In genomic region chr6:85966859-85967258, GRCh38 we compare ENCODE assay signal across 24 cellular contexts.
"Had no signal": no experiment of that assay in that cellular context is flagged by ENCODE, and none has a peak within 500 bp of the region (broad histone marks: within the 10 kb centered on the region; RNA-seq: fewer than 3 reads in every experiment).

No MANE protein-coding gene starts in this region.

- H3K27ac Mint-ChIP-seq: activated naive CD8-positive, alpha-beta T cell; brain; mesothelial cell of epicardium; naive B cell; nephron progenitor cell; stimulated activated effector memory CD8-positive, alpha-beta T cell treated with anti-CD3 and anti-CD28 coated beads, Interleukin-12 subunit alpha, Interleukin-12 subunit beta, amount 100 ng/mL, for 72 hours had no signal

- H3K27ac ChIP-seq: cardiac muscle cell, suprapubic skin, tibial nerve, WERI-Rb-1 had no signal

- H3K27me3 ChIP-seq: cardiac muscle cell, gastroesophageal sphincter, suprapubic skin, tibial nerve had no signal

- H3K36me3 Mint-ChIP-seq: activated naive CD8-positive, alpha-beta T cell; brain; mesothelial cell of epicardium; naive B cell; stimulated activated effector memory CD8-positive, alpha-beta T cell treated with anti-CD3 and anti-CD28 coated beads, Interleukin-12 subunit alpha, Interleukin-12 subunit beta, amount 100 ng/mL, for 72 hours had no signal

- ATAC-seq: activated CD4-positive, CD25-positive, alpha-beta regulatory T cell treated with anti-CD3 and anti-CD28 coated beads, Interleukin-2, amount 50 U/mL, for 24 hours; gastroesophageal sphincter; left cardiac atrium; right cardiac atrium; stimulated activated effector memory CD8-positive, alpha-beta T cell treated with anti-CD3 and anti-CD28 coated beads, Interleukin-12 subunit alpha, Interleukin-12 subunit beta, amount 100 ng/mL, for 72 hours had no signal

- H3K36me3 ChIP-seq: cardiac muscle cell, gastroesophageal sphincter, suprapubic skin, tibial nerve, WERI-Rb-1 had no signal

- H3K9me3 Mint-ChIP-seq: brain; mesothelial cell of epicardium; nephron progenitor cell; stimulated activated effector memory CD8-positive, alpha-beta T cell treated with anti-CD3 and anti-CD28 coated beads, Interleukin-12 subunit alpha, Interleukin-12 subunit beta, amount 100 ng/mL, for 72 hours had no signal

- H3K4me3 Mint-ChIP-seq: activated naive CD8-positive, alpha-beta T cell; brain; mesothelial cell of epicardium; naive B cell; nephron progenitor cell; stimulated activated effector memory CD8-positive, alpha-beta T cell treated with anti-CD3 and anti-CD28 coated beads, Interleukin-12 subunit alpha, Interleukin-12 subunit beta, amount 100 ng/mL, for 72 hours had no signal

- H3K4me1 ChIP-seq: suprapubic skin, tibial nerve had no signal

- H3K4me3 ChIP-seq: cardiac muscle cell, gastroesophageal sphincter, suprapubic skin, tibial nerve had no signal

- H3K9me3 ChIP-seq: gastroesophageal sphincter, suprapubic skin, tibial nerve had no signal

- DNase-seq: activated CD4-positive, alpha-beta T cell treated with anti-CD3 and anti-CD28 coated beads for 48 hours; activated CD4-positive, alpha-beta T cell treated with anti-CD3 and anti-CD28 coated beads, Interleukin-2, amount 50 U/mL, for 48 hours; activated CD8-positive, alpha-beta memory T cell treated with anti-CD3 and anti-CD28 coated beads for 24 hours; activated effector memory CD4-positive, alpha-beta T cell treated with Interleukin-2 at 50 U/mL for 16 hours; activated naive CD4-positive, alpha-beta T cell treated with Interleukin-2 at 50 U/mL for 16 hours; aorta; cortex of kidney; hippocampal formation; left cardiac atrium; mammary epithelial cell; naive B cell; nephron progenitor cell; right cardiac atrium; stimulated activated CD4-positive, alpha-beta T cell treated with anti-CD3 and anti-CD28 coated beads, Interleukin-4, amount 100 ng/mL, for 24 hours; WERI-Rb-1 had no signal

- H3K4me1 Mint-ChIP-seq: brain; naive B cell; nephron progenitor cell; stimulated activated effector memory CD8-positive, alpha-beta T cell treated with anti-CD3 and anti-CD28 coated beads, Interleukin-12 subunit alpha, Interleukin-12 subunit beta, amount 100 ng/mL, for 72 hours had no signal
